In genomic region chr1:221230605-221231004, GRCh38 we compare ENCODE assay signal across 19 cellular contexts.
DNase-seq lines count a peak whose midpoint lies in the region; ATAC-seq and TF ChIP-seq lines count a peak whose summit lies in the region.
"Had no signal": no experiment of that assay in that cellular context is flagged by ENCODE, and none has a peak within 500 bp of the region (broad histone marks: within the 10 kb centered on the region; RNA-seq: fewer than 3 reads in every experiment).

No MANE protein-coding gene starts in this region.

- H3K36me3 Mint-ChIP-seq in mesothelial cell of epicardium: no peaks in the 10 kb centered on the region
- no peaks in the 10 kb centered on the region for H3K36me3 Mint-ChIP-seq in T-cell
- H3K36me3 Mint-ChIP-seq: CD8-positive, alpha-beta memory T cell had no signal

- H3K27me3 Mint-ChIP-seq in mesothelial cell of epicardium (ENCODE audit: low read depth): peaks cover 26% of the 10 kb centered on the region
- peaks cover 0 to 3% of the 10 kb centered on the region in 2 donors for H3K27me3 Mint-ChIP-seq in T-cell
- H3K27me3 Mint-ChIP-seq: activated CD8-positive, alpha-beta T cell treated with anti-CD3 and anti-CD28 coated beads for 36 hours had no signal

- no peak overlapping the region for H3K4me3 Mint-ChIP-seq in mesothelial cell of epicardium
- H3K4me3 Mint-ChIP-seq in T-cell: no peak overlapping the region
- H3K4me3 Mint-ChIP-seq: activated CD8-positive, alpha-beta T cell treated with anti-CD3 and anti-CD28 coated beads for 36 hours; CD8-positive, alpha-beta memory T cell; nephron progenitor cell; T-helper 1 cell treated with Interleukin-12 subunit alpha and Interleukin-12 subunit beta and Interleukin-4 antibody, amounts not matched to agents 30 μg/mL and 1 μg/mL, for 36 hours had no signal

- no peak overlapping the region for H3K27ac Mint-ChIP-seq in mesothelial cell of epicardium
- no peak overlapping the region for H3K27ac Mint-ChIP-seq in T-cell
- H3K27ac Mint-ChIP-seq: activated CD8-positive, alpha-beta T cell treated with anti-CD3 and anti-CD28 coated beads for 36 hours; CD8-positive, alpha-beta memory T cell; nephron progenitor cell; T-helper 1 cell treated with Interleukin-12 subunit alpha and Interleukin-12 subunit beta and Interleukin-4 antibody, amounts not matched to agents 30 μg/mL and 1 μg/mL, for 36 hours had no signal

- H3K9me3 Mint-ChIP-seq in mesothelial cell of epicardium: no peaks in the 10 kb centered on the region
- peaks cover 0 to 4% (median 4%) of the 10 kb centered on the region in 3 donors for H3K9me3 Mint-ChIP-seq in T-cell

- no peak overlapping the region for H3K4me3 ChIP-seq in fibroblast of pulmonary artery (replicated peaks; ENCODE audit: low read depth, low read length)
- H3K4me3 ChIP-seq: PC-9, spleen had no signal

- POLR2A ChIA-PET in T-cell (lab: Charles Lee): interaction anchor here in 1 of 2 donors (0.6 kb wide), 1 partner anchor 9 kb away, joined by 3 read pairs; no protein-coding TSS in a partner anchor

- peak; percentile 85 for DNase-seq in DMS153 treated with DMSO at 0.1 percent for 48 hours (lab: John Stamatoyannopoulos, UW; ENCODE audit: unreplicated experiment)
- DNase-seq in NCI-H2081 treated with DMSO at 0.1 percent for 48 hours (lab: John Stamatoyannopoulos, UW): peak; percentile 62
- peak; percentile 15 for DNase-seq in fibroblast of pulmonary artery (ENCODE audit: low read depth)
- peak; percentile 80 for DNase-seq in myocyte (ENCODE audit: low read depth)
- DNase-seq in mesothelial cell of epicardium (ENCODE audit: low spot score in 2 of 2, unreplicated experiment in 2 of 2): no peak
- DNase-seq in central memory CD4-positive, alpha-beta T cell: no peak
- no peak for DNase-seq in T-cell
- DNase-seq: activated CD8-positive, alpha-beta T cell treated with anti-CD3 and anti-CD28 coated beads for 36 hours; activated gamma-delta T cell treated with Interleukin-2 at 50 U/mL for 16 hours; CD8-positive, alpha-beta memory T cell; cerebellar nuclear complex; Kasumi-1; NCI-H2171; nephron progenitor cell; spleen had no signal

- ATAC-seq in T-cell (replicated peaks in 1 of 4): no peak
- ATAC-seq in HG02763 (IDR thresholded peaks at IDR 0.05; ENCODE audit: unreplicated experiment): no peak
- ATAC-seq: activated CD8-positive, alpha-beta T cell treated with anti-CD3 and anti-CD28 coated beads for 36 hours; esophagus mucosa had no signal

- no peaks in the 10 kb centered on the region for H3K4me1 Mint-ChIP-seq in mesothelial cell of epicardium
- H3K4me1 Mint-ChIP-seq in T-cell: no peaks in the 10 kb centered on the region
- H3K4me1 Mint-ChIP-seq: CD8-positive, alpha-beta memory T cell had no signal

- CTCF ChIA-PET in T-cell (lab: Charles Lee): interaction anchor here in 1 of 2 donors (0.5 kb wide), 1 partner anchor 348 kb away, joined by 8 read pairs; no protein-coding TSS in a partner anchor

- no peak for TF ChIP-seq CTCF in fibroblast of pulmonary artery (IDR thresholded peaks at IDR 0.05; ENCODE audit: low read length, missing control alignments)
- no peak for TF ChIP-seq CTCF in mesothelial cell of epicardium (IDR thresholded peaks at IDR 0.05; ENCODE audit: unreplicated experiment)

Comparison
In these comparisons a context has a peak if more than half of its experiments do, and no peak if none do; other contexts are left out.
1. DNase-seq: peak in DMS153 treated with DMSO at 0.1 percent for 48 hours (single experiment), NCI-H2081 treated with DMSO at 0.1 percent for 48 hours (single experiment), fibroblast of pulmonary artery (single experiment) and myocyte (single experiment); none in mesothelial cell of epicardium (0 of 2), central memory CD4-positive, alpha-beta T cell (single experiment) and T-cell (0 of 34).